Comparison of ENCODE assay signal across 10 cellular contexts in genomic region chr1:152112101-152112884, GRCh38. TPM values are rescaled to one million over a fixed set of nuclear protein-coding genes. Genes with fewer than 3 reads are reported as not detected.
DNase-seq lines count a peak whose midpoint lies in the region; ATAC-seq and TF ChIP-seq lines count a peak whose summit lies in the region.
"Had no signal": no experiment of that assay in that cellular context is flagged by ENCODE, and none has a peak within 500 bp of the region (broad histone marks: within the 10 kb centered on the region; RNA-seq: fewer than 3 reads in every experiment).

No MANE protein-coding gene starts in this region.

- no peaks in the 10 kb centered on the region for H3K4me1 Mint-ChIP-seq in T-cell

- H3K27ac ChIP-seq in fibroblast of lung (ENCODE audit: insufficient read depth, low read length), result no peak overlapping the region
- no peak overlapping the region for H3K27ac ChIP-seq in skeletal muscle tissue (ENCODE audit: low read depth, low read length)
- H3K27ac ChIP-seq in uterus, result no peak overlapping the region
- H3K27ac ChIP-seq: neutrophil had no signal

- no peak overlapping the region for H3K27ac Mint-ChIP-seq in T-cell

- H3K4me3 Mint-ChIP-seq in T-cell, result no peak overlapping the region

- intact Hi-C loops in uterus (cut with DNase I; ENCODE audit: low total_unique reads), result no loop called here

- peak overlapping the region in 3 of 4 experiments; percentile 15 to 36 (median 22) for H3K4me3 ChIP-seq in fibroblast of lung (replicated peaks in 1 of 4; ENCODE audit: control extremely low read depth in 1 of 4, insufficient read depth in 1 of 4, low read depth in 3 of 4, low read length in 4 of 4)
- H3K4me3 ChIP-seq in skeletal muscle tissue (ENCODE audit: low read length in 3 of 3), result peak overlapping the region; percentile 28 to 62 (median 54)
- peak overlapping the region in 1 of 2 donors; percentile 10 for H3K4me3 ChIP-seq in uterus

- no peaks in the 10 kb centered on the region for H3K9me3 ChIP-seq in fibroblast of lung (ENCODE audit: control insufficient read depth, insufficient read depth, low read depth, low read length)
- H3K9me3 ChIP-seq in skeletal muscle tissue (ENCODE audit: control insufficient read depth in 3 of 3, low read length in 3 of 3), result peaks cover 2 to 4% (median 3%) of the 10 kb centered on the region in 3 donors
- peaks cover 0 to 4% of the 10 kb centered on the region in 2 donors for H3K9me3 ChIP-seq in uterus
- H3K9me3 ChIP-seq: neutrophil had no signal

- CTCF ChIA-PET in T-cell (lab: Charles Lee), result no interaction called here

- H3K4me2 ChIP-seq in fibroblast of lung (ENCODE audit: extremely low read depth, insufficient read depth, low read length), result peak overlapping the region; percentile 48

- H3K36me3 Mint-ChIP-seq in T-cell, result no peaks in the 10 kb centered on the region

- no peak for ATAC-seq in GM18907 (IDR thresholded peaks at IDR 0.05; ENCODE audit: unreplicated experiment)
- no peak for ATAC-seq in T-cell (replicated peaks in 1 of 4)

- POLR2A ChIA-PET in T-cell (lab: Charles Lee), result interaction anchor here in 1 of 2 donors (0.6 kb wide), 1 partner anchor 63 kb away, joined by 3 read pairs; no protein-coding TSS in a partner anchor

- peaks cover 12 to 23% of the 10 kb centered on the region in 2 donors for H3K27me3 Mint-ChIP-seq in T-cell

- H4K20me1 ChIP-seq in fibroblast of lung (ENCODE audit: control insufficient read depth, extremely low read depth, insufficient read depth, low read length), result no peaks in the 10 kb centered on the region

- TF ChIP-seq CTCF in fibroblast of lung (conservative IDR thresholded peaks at IDR 0.05 in 1 of 2, IDR thresholded peaks at IDR 0.05 in 1 of 2; ENCODE audit: low read depth in 1 of 2, low read length in 2 of 2) (no peak), uterus (IDR thresholded peaks at IDR 0.05) (no peak)

- H3K27me3 ChIP-seq in fibroblast of lung (ENCODE audit: control insufficient read depth, insufficient read depth, low read length) (peaks cover 72% of the 10 kb centered on the region), skeletal muscle tissue (ENCODE audit: control insufficient read depth in 3 of 3, insufficient read depth in 3 of 3, low read length in 3 of 3) (peaks cover 76 to 88% (median 76%) of the 10 kb centered on the region in 3 donors), uterus (peaks cover 0 to 38% of the 10 kb centered on the region in 2 donors)

- H3K36me3 ChIP-seq in fibroblast of lung (ENCODE audit: control insufficient read depth, insufficient read depth, low read length), result no peaks in the 10 kb centered on the region
- no peaks in the 10 kb centered on the region for H3K36me3 ChIP-seq in skeletal muscle tissue (ENCODE audit: control insufficient read depth in 3 of 3, insufficient read depth in 3 of 3, low read length in 3 of 3)
- no peaks in the 10 kb centered on the region for H3K36me3 ChIP-seq in uterus
- H3K36me3 ChIP-seq: neutrophil had no signal

- H3K79me2 ChIP-seq in fibroblast of lung (ENCODE audit: control insufficient read depth, insufficient read depth, low read length), result no peaks in the 10 kb centered on the region

- H3K9ac ChIP-seq in fibroblast of lung (ENCODE audit: insufficient read depth, low read length) (no peak overlapping the region), skeletal muscle tissue (ENCODE audit: low read depth in 1 of 3, low read length in 3 of 3) (no peak overlapping the region)

- no peak overlapping the region for H2AFZ ChIP-seq in fibroblast of lung (ENCODE audit: low read length)

- H3K4me1 ChIP-seq in fibroblast of lung (ENCODE audit: control insufficient read depth, extremely low read depth, insufficient read depth, low read length) (peaks cover 8% of the 10 kb centered on the region), skeletal muscle tissue (ENCODE audit: control insufficient read depth in 3 of 3, insufficient read depth in 3 of 3, low read length in 3 of 3) (peaks cover 26 to 31% (median 31%) of the 10 kb centered on the region in 3 donors), uterus (peaks cover 0 to 29% of the 10 kb centered on the region in 2 donors)

- no peak for TF ChIP-seq POLR2A in uterus (IDR thresholded peaks at IDR 0.05)

- no peaks in the 10 kb centered on the region for H3K9me3 Mint-ChIP-seq in T-cell

- DNase-seq in SIG-M5 treated with dmso at 0.1 percent for 504 hours (lab: John Stamatoyannopoulos, UW; ENCODE audit: unreplicated experiment), result peak; percentile 19
- DNase-seq in SIG-M5 (lab: John Stamatoyannopoulos, UW), result no peak
- DNase-seq in NCI-H1694 (lab: John Stamatoyannopoulos, UW), result peak; percentile 21
- peak; percentile 9 to 39 for DNase-seq in fibroblast of lung (ENCODE audit: low read depth in 2 of 2)
- DNase-seq in T-cell, result no peak
- DNase-seq in uterus, result no peak
- DNase-seq: DND-41 had no signal

RNA-seq across cellular contexts. Expression of gene TCHH, which starts 3.0 kb away (rescaled TPM):
- total RNA-seq in fibroblast of lung, result under 0.01 TPM in 1 of 2 replicates, not detected in the other
- polyA plus RNA-seq in fibroblast of lung, result not detected in 2 replicates
- 0.01 TPM in 1 of 2 replicates, not detected in the other for polyA plus RNA-seq in fibroblast of lung (2012)
- polyA minus RNA-seq in fibroblast of lung (ENCODE audit: low replicate concordance), result not detected in 2 replicates
- not detected for total RNA-seq in skeletal muscle tissue
- total RNA-seq in T-cell, result under 1 TPM in 1 of 5 donors, not detected in 4; 0.03 TPM
- not detected for total RNA-seq in uterus

RNA-seq across cellular contexts. Expression of gene TCHHL1, which starts 23.4 kb away (rescaled TPM):
- total RNA-seq in fibroblast of lung (not detected in 2 replicates), skeletal muscle tissue (not detected), T-cell (not detected), uterus (not detected)
- polyA plus RNA-seq in fibroblast of lung, result not detected in 2 replicates
- polyA plus RNA-seq in fibroblast of lung (2012), result not detected in 2 replicates
- polyA minus RNA-seq in fibroblast of lung (ENCODE audit: low replicate concordance), result not detected in 2 replicates

RNA-seq across cellular contexts. Expression of gene RPTN, which starts 46.7 kb away (rescaled TPM):
- total RNA-seq in fibroblast of lung (not detected in 2 replicates), skeletal muscle tissue (not detected), T-cell (not detected), uterus (not detected)
- not detected in 2 replicates for polyA plus RNA-seq in fibroblast of lung
- polyA plus RNA-seq in fibroblast of lung (2012), result not detected in 2 replicates
- polyA minus RNA-seq in fibroblast of lung (ENCODE audit: low replicate concordance), result not detected in 2 replicates

Comparison
In these comparisons a context has a peak if more than half of its experiments do, and no peak if none do; other contexts are left out.
1. DNase-seq: peak in SIG-M5 treated with dmso at 0.1 percent for 504 hours (single experiment), NCI-H1694 (single experiment) and fibroblast of lung (2 of 2); none in SIG-M5 (single experiment), T-cell (0 of 34) and uterus (0 of 2).